Comparison of ENCODE assay signal across 1 cellular context in genomic region chr17:59440757-59441458, GRCh38.
TF ChIP-seq lines count a peak whose summit lies in the region.

No MANE protein-coding gene starts in this region.

TF ChIP-seq in HepG2, 621 proteins besides CTCF, POLR2A, EP300 and RAD21 (continued from another document):
- 0 out of 2 replicates have a peak, but pooled peaks have one; percentile 31 for TF ChIP-seq ZBTB43 (CRISPR knock-in tag; conservative IDR thresholded peaks at IDR 0.05)
- no peak; the same call in 1 of the 2 replicates for TF ChIP-seq ZNF274 (CRISPR knock-in tag; IDR thresholded peaks at IDR 0.05)
- no peak for TF ChIP-seq PCBP2 (optimal IDR thresholded peaks at IDR 0.05; ENCODE audit: low read depth, low read length, poor library complexity, severe bottlenecking)
- no peak for TF ChIP-seq NONO (IDR thresholded peaks at IDR 0.05)
- 0 out of 2 replicates have a peak, but pooled peaks have one; percentile 21 for TF ChIP-seq NONO (CRISPR knock-in tag; conservative IDR thresholded peaks at IDR 0.05)
- TF ChIP-seq, protein P1, sequence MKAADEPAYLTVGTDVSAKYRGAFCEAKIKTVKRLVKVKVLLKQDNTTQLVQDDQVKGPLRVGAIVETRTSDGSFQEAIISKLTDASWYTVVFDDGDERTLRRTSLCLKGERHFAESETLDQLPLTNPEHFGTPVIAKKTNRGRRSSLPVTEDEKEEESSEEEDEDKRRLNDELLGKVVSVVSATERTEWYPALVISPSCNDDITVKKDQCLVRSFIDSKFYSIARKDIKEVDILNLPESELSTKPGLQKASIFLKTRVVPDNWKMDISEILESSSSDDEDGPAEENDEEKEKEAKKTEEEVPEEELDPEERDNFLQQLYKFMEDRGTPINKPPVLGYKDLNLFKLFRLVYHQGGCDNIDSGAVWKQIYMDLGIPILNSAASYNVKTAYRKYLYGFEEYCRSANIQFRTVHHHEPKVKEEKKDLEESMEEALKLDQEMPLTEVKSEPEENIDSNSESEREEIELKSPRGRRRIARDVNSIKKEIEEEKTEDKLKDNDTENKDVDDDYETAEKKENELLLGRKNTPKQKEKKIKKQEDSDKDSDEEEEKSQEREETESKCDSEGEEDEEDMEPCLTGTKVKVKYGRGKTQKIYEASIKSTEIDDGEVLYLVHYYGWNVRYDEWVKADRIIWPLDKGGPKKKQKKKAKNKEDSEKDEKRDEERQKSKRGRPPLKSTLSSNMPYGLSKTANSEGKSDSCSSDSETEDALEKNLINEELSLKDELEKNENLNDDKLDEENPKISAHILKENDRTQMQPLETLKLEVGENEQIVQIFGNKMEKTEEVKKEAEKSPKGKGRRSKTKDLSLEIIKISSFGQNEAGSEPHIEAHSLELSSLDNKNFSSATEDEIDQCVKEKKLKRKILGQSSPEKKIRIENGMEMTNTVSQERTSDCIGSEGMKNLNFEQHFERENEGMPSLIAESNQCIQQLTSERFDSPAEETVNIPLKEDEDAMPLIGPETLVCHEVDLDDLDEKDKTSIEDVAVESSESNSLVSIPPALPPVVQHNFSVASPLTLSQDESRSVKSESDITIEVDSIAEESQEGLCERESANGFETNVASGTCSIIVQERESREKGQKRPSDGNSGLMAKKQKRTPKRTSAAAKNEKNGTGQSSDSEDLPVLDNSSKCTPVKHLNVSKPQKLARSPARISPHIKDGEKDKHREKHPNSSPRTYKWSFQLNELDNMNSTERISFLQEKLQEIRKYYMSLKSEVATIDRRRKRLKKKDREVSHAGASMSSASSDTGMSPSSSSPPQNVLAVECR (CRISPR knock-in tag; IDR thresholded peaks at IDR 0.05; ENCODE audit: borderline replicate concordance) = peak; percentile 29; the same call in 1 of the 2 replicates
- TF ChIP-seq MED1 (CRISPR knock-in tag; IDR thresholded peaks at IDR 0.05) = peak; percentile 28; the same call in 1 of the 2 replicates
- 0 out of 2 replicates have a peak, but pooled peaks have one; percentile 55 for TF ChIP-seq NPAS2 (CRISPR knock-in tag; IDR thresholded peaks at IDR 0.05; ENCODE audit: borderline replicate concordance)
- TF ChIP-seq, protein P2, sequence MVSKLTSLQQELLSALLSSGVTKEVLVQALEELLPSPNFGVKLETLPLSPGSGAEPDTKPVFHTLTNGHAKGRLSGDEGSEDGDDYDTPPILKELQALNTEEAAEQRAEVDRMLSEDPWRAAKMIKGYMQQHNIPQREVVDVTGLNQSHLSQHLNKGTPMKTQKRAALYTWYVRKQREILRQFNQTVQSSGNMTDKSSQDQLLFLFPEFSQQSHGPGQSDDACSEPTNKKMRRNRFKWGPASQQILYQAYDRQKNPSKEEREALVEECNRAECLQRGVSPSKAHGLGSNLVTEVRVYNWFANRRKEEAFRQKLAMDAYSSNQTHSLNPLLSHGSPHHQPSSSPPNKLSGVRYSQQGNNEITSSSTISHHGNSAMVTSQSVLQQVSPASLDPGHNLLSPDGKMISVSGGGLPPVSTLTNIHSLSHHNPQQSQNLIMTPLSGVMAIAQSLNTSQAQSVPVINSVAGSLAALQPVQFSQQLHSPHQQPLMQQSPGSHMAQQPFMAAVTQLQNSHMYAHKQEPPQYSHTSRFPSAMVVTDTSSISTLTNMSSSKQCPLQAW (CRISPR knock-in tag; IDR thresholded peaks at IDR 0.05) = 0 out of 2 replicates have a peak, but pooled peaks have one; percentile 19
- TF ChIP-seq, protein P3, sequence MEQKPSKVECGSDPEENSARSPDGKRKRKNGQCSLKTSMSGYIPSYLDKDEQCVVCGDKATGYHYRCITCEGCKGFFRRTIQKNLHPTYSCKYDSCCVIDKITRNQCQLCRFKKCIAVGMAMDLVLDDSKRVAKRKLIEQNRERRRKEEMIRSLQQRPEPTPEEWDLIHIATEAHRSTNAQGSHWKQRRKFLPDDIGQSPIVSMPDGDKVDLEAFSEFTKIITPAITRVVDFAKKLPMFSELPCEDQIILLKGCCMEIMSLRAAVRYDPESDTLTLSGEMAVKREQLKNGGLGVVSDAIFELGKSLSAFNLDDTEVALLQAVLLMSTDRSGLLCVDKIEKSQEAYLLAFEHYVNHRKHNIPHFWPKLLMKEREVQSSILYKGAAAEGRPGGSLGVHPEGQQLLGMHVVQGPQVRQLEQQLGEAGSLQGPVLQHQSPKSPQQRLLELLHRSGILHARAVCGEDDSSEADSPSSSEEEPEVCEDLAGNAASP (CRISPR knock-in tag; IDR thresholded peaks at IDR 0.05; ENCODE audit: borderline replicate concordance) = peak; percentile 56; the same call in 1 of the 2 replicates
- TF ChIP-seq ZNF24 (IDR thresholded peaks at IDR 0.05) = 0 out of 2 replicates have a peak, but pooled peaks have one; percentile 24
- 0 out of 2 replicates have a peak, but pooled peaks have one; percentile 45 for TF ChIP-seq THAP11 (CRISPR knock-in tag; IDR thresholded peaks at IDR 0.05)
- no peak for TF ChIP-seq ZSCAN21 (CRISPR knock-in tag; IDR thresholded peaks at IDR 0.05; ENCODE audit: borderline replicate concordance)
- peak; percentile 73 for TF ChIP-seq KAT8 (CRISPR knock-in tag; IDR thresholded peaks at IDR 0.05)
- no peak for TF ChIP-seq NR2F6 (IDR thresholded peaks at IDR 0.05)
- TF ChIP-seq NR2F6 (CRISPR knock-in tag; IDR thresholded peaks at IDR 0.05) = 0 out of 2 replicates have a peak, but pooled peaks have one; percentile 43
- TF ChIP-seq SOX13 (IDR thresholded peaks at IDR 0.05) = no peak; the same call in 1 of the 2 replicates
- peak in 1 of 2 experiments; percentile 25; a peak in 1 of 4 replicates for TF ChIP-seq SOX13 (CRISPR knock-in tag; conservative IDR thresholded peaks at IDR 0.05 in 1 of 2, IDR thresholded peaks at IDR 0.05 in 1 of 2)
- TF ChIP-seq, protein P4, sequence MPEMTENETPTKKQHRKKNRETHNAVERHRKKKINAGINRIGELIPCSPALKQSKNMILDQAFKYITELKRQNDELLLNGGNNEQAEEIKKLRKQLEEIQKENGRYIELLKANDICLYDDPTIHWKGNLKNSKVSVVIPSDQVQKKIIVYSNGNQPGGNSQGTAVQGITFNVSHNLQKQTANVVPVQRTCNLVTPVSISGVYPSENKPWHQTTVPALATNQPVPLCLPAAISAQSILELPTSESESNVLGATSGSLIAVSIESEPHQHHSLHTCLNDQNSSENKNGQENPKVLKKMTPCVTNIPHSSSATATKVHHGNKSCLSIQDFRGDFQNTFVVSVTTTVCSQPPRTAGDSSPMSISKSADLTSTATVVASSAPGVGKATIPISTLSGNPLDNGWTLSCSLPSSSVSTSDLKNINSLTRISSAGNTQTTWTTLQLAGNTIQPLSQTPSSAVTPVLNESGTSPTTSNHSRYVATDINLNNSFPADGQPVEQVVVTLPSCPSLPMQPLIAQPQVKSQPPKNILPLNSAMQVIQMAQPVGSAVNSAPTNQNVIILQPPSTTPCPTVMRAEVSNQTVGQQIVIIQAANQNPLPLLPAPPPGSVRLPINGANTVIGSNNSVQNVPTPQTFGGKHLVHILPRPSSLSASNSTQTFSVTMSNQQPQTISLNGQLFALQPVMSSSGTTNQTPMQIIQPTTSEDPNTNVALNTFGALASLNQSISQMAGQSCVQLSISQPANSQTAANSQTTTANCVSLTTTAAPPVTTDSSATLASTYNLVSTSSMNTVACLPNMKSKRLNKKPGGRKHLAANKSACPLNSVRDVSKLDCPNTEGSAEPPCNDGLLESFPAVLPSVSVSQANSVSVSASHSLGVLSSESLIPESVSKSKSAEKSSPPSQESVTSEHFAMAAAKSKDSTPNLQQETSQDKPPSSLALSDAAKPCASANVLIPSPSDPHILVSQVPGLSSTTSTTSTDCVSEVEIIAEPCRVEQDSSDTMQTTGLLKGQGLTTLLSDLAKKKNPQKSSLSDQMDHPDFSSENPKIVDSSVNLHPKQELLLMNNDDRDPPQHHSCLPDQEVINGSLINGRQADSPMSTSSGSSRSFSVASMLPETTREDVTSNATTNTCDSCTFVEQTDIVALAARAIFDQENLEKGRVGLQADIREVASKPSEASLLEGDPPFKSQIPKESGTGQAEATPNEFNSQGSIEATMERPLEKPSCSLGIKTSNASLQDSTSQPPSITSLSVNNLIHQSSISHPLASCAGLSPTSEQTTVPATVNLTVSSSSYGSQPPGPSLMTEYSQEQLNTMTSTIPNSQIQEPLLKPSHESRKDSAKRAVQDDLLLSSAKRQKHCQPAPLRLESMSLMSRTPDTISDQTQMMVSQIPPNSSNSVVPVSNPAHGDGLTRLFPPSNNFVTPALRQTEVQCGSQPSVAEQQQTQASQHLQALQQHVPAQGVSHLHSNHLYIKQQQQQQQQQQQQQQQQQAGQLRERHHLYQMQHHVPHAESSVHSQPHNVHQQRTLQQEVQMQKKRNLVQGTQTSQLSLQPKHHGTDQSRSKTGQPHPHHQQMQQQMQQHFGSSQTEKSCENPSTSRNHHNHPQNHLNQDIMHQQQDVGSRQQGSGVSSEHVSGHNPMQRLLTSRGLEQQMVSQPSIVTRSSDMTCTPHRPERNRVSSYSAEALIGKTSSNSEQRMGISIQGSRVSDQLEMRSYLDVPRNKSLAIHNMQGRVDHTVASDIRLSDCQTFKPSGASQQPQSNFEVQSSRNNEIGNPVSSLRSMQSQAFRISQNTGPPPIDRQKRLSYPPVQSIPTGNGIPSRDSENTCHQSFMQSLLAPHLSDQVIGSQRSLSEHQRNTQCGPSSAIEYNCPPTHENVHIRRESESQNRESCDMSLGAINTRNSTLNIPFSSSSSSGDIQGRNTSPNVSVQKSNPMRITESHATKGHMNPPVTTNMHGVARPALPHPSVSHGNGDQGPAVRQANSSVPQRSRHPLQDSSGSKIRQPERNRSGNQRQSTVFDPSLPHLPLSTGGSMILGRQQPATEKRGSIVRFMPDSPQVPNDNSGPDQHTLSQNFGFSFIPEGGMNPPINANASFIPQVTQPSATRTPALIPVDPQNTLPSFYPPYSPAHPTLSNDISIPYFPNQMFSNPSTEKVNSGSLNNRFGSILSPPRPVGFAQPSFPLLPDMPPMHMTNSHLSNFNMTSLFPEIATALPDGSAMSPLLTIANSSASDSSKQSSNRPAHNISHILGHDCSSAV (CRISPR knock-in tag; IDR thresholded peaks at IDR 0.05; ENCODE audit: borderline replicate concordance) = 0 out of 2 replicates have a peak, but pooled peaks have one; percentile 48
- no peak for TF ChIP-seq ARNT (IDR thresholded peaks at IDR 0.05)
- TF ChIP-seq LCORL (IDR thresholded peaks at IDR 0.05) = no peak
- peak; percentile 78 for TF ChIP-seq LCORL (CRISPR knock-in tag; IDR thresholded peaks at IDR 0.05)
- TF ChIP-seq, protein P5, sequence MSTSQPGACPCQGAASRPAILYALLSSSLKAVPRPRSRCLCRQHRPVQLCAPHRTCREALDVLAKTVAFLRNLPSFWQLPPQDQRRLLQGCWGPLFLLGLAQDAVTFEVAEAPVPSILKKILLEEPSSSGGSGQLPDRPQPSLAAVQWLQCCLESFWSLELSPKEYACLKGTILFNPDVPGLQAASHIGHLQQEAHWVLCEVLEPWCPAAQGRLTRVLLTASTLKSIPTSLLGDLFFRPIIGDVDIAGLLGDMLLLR (CRISPR knock-in tag; IDR thresholded peaks at IDR 0.05) = no peak
- TF ChIP-seq ZNF563 (CRISPR knock-in tag; IDR thresholded peaks at IDR 0.05) = no peak
- TF ChIP-seq ZMYM4 (CRISPR knock-in tag; IDR thresholded peaks at IDR 0.05) = peak; percentile 60; the same call in 1 of the 2 replicates
- peak; percentile 36; the same call in 1 of the 2 replicates for TF ChIP-seq ARID5B (CRISPR knock-in tag; IDR thresholded peaks at IDR 0.05)
- peak; percentile 99 for TF ChIP-seq STAG1 (CRISPR knock-in tag; IDR thresholded peaks at IDR 0.05)
- TF ChIP-seq CENPX (CRISPR knock-in tag; IDR thresholded peaks at IDR 0.05) = no peak
